In the genomic region with DNA sequence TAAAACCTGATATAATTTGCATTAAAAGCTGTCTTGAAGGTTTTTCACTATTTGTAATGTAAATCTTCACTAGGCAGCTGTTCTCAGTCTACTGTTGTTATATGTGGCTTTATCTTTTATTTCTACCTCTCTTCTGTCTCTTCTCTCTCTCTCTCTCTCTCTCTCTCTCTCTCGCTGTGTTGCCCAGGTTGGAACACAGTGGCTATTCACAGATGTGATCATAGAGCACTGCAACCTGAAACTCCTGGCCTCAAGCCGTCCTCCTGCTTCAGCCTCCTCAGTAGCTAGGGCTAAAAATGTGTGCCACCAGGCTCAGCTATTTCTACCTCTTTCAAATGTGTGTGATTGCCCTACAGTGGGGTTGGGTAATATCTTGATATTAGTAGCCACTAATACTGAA, we compare ENCODE assay signal across 15 cellular contexts. TPM values are rescaled to one million over a fixed set of nuclear protein-coding genes. Genes with fewer than 3 reads are reported as not detected.
A peak's percentile ranks its signal among the peaks of the same experiment; 100 is the strongest.
DNase-seq lines count a peak whose midpoint lies in the region; ATAC-seq and TF ChIP-seq lines count a peak whose summit lies in the region.
"Had no signal": no experiment of that assay in that cellular context is flagged by ENCODE, and none has a peak within 500 bp of the region (broad histone marks: within the 10 kb centered on the region; RNA-seq: fewer than 3 reads in every experiment).

No MANE protein-coding gene starts in this region.

- H3K4me2 ChIP-seq in DND-41 (ENCODE audit: insufficient read depth, low read length): peak overlapping the region; percentile 25; the same call in 1 of the 2 replicates

- peak overlapping the region; percentile 62 for H3K27ac ChIP-seq in DND-41 (ENCODE audit: low read length)
- H3K27ac ChIP-seq: thoracic aorta had no signal

- peaks cover 3% of the 10 kb centered on the region for H3K9me3 ChIP-seq in DND-41 (ENCODE audit: insufficient read depth, low read length, severe bottlenecking)
- H3K9me3 ChIP-seq: thoracic aorta had no signal

- H3K9me3 Mint-ChIP-seq in activated CD4-positive, alpha-beta memory T cell treated with anti-CD3 and anti-CD28 coated beads for 36 hours: peaks cover 2% of the 10 kb centered on the region
- peaks cover 0 to 12% (median 8%) of the 10 kb centered on the region in 7 donors for H3K9me3 Mint-ChIP-seq in naive B cell
- H3K9me3 Mint-ChIP-seq: immature natural killer cell had no signal

- H3K36me3 ChIP-seq in DND-41 (ENCODE audit: insufficient read depth, low read length): peaks cover 19% of the 10 kb centered on the region
- H3K36me3 ChIP-seq: thoracic aorta had no signal

- intact Hi-C loops in activated CD4-positive, alpha-beta memory T cell treated with anti-CD3 and anti-CD28 coated beads for 36 hours (cut with micrococcal nuclease): no loop called here

- DNase-seq in DND-41 (no peak), naive B cell (no peak), NCI-H526 treated with DMSO at 0.1 percent for 48 hours (lab: John Stamatoyannopoulos, UW) (no peak)
- no peak for DNase-seq in activated CD4-positive, alpha-beta memory T cell treated with anti-CD3 and anti-CD28 coated beads for 36 hours
- DNase-seq: amygdala, immature natural killer cell, NCI-H1105, NCI-H774 had no signal

- CTCF ChIA-PET in activated CD4-positive, alpha-beta memory T cell treated with anti-CD3 and anti-CD28 coated beads for 36 hours (lab: Charles Lee): interaction anchor here (0.7 to 2.8 kb wide), 5 partner anchors 19 to 391 kb away, joined by 3 to 8 read pairs (median 3); no protein-coding TSS in a partner anchor

- H3K4me3 Mint-ChIP-seq in activated CD4-positive, alpha-beta memory T cell treated with anti-CD3 and anti-CD28 coated beads for 36 hours: no peak overlapping the region
- H3K4me3 Mint-ChIP-seq in naive B cell: peak overlapping the region in 2 of 8 donors; percentile 34 to 58
- H3K4me3 Mint-ChIP-seq: immature natural killer cell, neural crest cell had no signal

- peaks cover 53% of the 10 kb centered on the region for H3K4me1 Mint-ChIP-seq in activated CD4-positive, alpha-beta memory T cell treated with anti-CD3 and anti-CD28 coated beads for 36 hours (ENCODE audit: low read depth)
- peaks cover 40 to 56% (median 41%) of the 10 kb centered on the region in 3 donors for H3K4me1 Mint-ChIP-seq in naive B cell

- peaks cover 99% of the 10 kb centered on the region for H3K79me2 ChIP-seq in DND-41 (ENCODE audit: insufficient read depth, low read length)

- H3K27me3 ChIP-seq in DND-41 (ENCODE audit: insufficient read depth, low read length, poor library complexity): no peaks in the 10 kb centered on the region

- no peak overlapping the region for H3K4me3 ChIP-seq in DND-41 (ENCODE audit: low read depth in 1 of 2, low read length in 2 of 2)
- H3K4me3 ChIP-seq: lung, thoracic aorta had no signal

- peaks cover 10% of the 10 kb centered on the region for H3K36me3 Mint-ChIP-seq in activated CD4-positive, alpha-beta memory T cell treated with anti-CD3 and anti-CD28 coated beads for 36 hours
- peaks cover 0 to 8% of the 10 kb centered on the region in 2 donors for H3K36me3 Mint-ChIP-seq in naive B cell

- peaks cover 3% of the 10 kb centered on the region; the same call in 1 of the 2 replicates for H4K20me1 ChIP-seq in DND-41 (ENCODE audit: insufficient read depth, low read length)

- ATAC-seq in DND-41 (ENCODE audit: insufficient read depth, low read depth): peak; percentile 32; the same call in 2 of the 3 replicates
- peak; percentile 21 for ATAC-seq in GM19463 (IDR thresholded peaks at IDR 0.05; ENCODE audit: unreplicated experiment)
- no peak for ATAC-seq in naive B cell (ENCODE audit: low read depth in 2 of 2)
- ATAC-seq in GM21723 (IDR thresholded peaks at IDR 0.05; ENCODE audit: unreplicated experiment): no peak
- ATAC-seq in SK-N-SH treated with all-trans-retinoic acid at 6 μM for 48 hours: no peak
- ATAC-seq: Panc1 had no signal

- H3K27me3 Mint-ChIP-seq in activated CD4-positive, alpha-beta memory T cell treated with anti-CD3 and anti-CD28 coated beads for 36 hours: no peaks in the 10 kb centered on the region
- no peaks in the 10 kb centered on the region for H3K27me3 Mint-ChIP-seq in naive B cell

- POLR2A ChIA-PET in activated CD4-positive, alpha-beta memory T cell treated with anti-CD3 and anti-CD28 coated beads for 36 hours (lab: Charles Lee): no interaction called here

- H3K4me1 ChIP-seq in DND-41 (ENCODE audit: insufficient read depth, low read length): peaks cover 75% of the 10 kb centered on the region

- TF ChIP-seq CTCF in DND-41 (IDR thresholded peaks at IDR 0.05; ENCODE audit: borderline replicate concordance, extremely low read depth, low read length, poor library complexity, severe bottlenecking): no peak

- H2AFZ ChIP-seq in DND-41 (ENCODE audit: low read depth, low read length): no peak overlapping the region

- peak overlapping the region; percentile 23 for H3K27ac Mint-ChIP-seq in activated CD4-positive, alpha-beta memory T cell treated with anti-CD3 and anti-CD28 coated beads for 36 hours
- peak overlapping the region in 4 of 6 donors; percentile 4 to 82 (median 24) for H3K27ac Mint-ChIP-seq in naive B cell

- H3K9ac ChIP-seq in DND-41 (ENCODE audit: low read depth, low read length): no peak overlapping the region

TF ChIP-seq in SK-N-SH treated with all-trans-retinoic acid at 6 μM for 48 hours, 23 proteins besides CTCF, POLR2A, EP300 and RAD21 (continues in another document):
- TF ChIP-seq RARB (CRISPR knock-in tag; IDR thresholded peaks at IDR 0.05) (no peak), ISL1 (CRISPR knock-in tag; IDR thresholded peaks at IDR 0.05) (no peak), ZC3H10 (CRISPR knock-in tag; IDR thresholded peaks at IDR 0.05) (no peak), OSR1 (CRISPR knock-in tag; IDR thresholded peaks at IDR 0.05) (no peak), PPARA (CRISPR knock-in tag; IDR thresholded peaks at IDR 0.05; ENCODE audit: borderline replicate concordance) (no peak), CSRNP3 (CRISPR knock-in tag; IDR thresholded peaks at IDR 0.05) (no peak), TCF4 (CRISPR knock-in tag; IDR thresholded peaks at IDR 0.05; ENCODE audit: borderline replicate concordance) (no peak), GLIS3 (CRISPR knock-in tag; IDR thresholded peaks at IDR 0.05) (no peak), BACH2 (CRISPR knock-in tag; IDR thresholded peaks at IDR 0.05; ENCODE audit: borderline replicate concordance) (no peak)
- TF ChIP-seq, protein P1, sequence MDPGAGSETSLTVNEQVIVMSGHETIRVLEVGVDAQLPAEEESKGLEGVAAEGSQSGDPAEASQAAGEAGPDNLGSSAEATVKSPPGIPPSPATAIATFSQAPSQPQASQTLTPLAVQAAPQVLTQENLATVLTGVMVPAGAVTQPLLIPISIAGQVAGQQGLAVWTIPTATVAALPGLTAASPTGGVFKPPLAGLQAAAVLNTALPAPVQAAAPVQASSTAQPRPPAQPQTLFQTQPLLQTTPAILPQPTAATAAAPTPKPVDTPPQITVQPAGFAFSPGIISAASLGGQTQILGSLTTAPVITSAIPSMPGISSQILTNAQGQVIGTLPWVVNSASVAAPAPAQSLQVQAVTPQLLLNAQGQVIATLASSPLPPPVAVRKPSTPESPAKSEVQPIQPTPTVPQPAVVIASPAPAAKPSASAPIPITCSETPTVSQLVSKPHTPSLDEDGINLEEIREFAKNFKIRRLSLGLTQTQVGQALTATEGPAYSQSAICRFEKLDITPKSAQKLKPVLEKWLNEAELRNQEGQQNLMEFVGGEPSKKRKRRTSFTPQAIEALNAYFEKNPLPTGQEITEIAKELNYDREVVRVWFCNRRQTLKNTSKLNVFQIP (CRISPR knock-in tag; IDR thresholded peaks at IDR 0.05; ENCODE audit: borderline replicate concordance, low read depth): no peak
- TF ChIP-seq, protein P2, sequence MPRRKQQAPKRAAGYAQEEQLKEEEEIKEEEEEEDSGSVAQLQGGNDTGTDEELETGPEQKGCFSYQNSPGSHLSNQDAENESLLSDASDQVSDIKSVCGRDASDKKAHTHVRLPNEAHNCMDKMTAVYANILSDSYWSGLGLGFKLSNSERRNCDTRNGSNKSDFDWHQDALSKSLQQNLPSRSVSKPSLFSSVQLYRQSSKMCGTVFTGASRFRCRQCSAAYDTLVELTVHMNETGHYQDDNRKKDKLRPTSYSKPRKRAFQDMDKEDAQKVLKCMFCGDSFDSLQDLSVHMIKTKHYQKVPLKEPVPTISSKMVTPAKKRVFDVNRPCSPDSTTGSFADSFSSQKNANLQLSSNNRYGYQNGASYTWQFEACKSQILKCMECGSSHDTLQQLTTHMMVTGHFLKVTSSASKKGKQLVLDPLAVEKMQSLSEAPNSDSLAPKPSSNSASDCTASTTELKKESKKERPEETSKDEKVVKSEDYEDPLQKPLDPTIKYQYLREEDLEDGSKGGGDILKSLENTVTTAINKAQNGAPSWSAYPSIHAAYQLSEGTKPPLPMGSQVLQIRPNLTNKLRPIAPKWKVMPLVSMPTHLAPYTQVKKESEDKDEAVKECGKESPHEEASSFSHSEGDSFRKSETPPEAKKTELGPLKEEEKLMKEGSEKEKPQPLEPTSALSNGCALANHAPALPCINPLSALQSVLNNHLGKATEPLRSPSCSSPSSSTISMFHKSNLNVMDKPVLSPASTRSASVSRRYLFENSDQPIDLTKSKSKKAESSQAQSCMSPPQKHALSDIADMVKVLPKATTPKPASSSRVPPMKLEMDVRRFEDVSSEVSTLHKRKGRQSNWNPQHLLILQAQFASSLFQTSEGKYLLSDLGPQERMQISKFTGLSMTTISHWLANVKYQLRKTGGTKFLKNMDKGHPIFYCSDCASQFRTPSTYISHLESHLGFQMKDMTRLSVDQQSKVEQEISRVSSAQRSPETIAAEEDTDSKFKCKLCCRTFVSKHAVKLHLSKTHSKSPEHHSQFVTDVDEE (CRISPR knock-in tag; IDR thresholded peaks at IDR 0.05): no peak

RNA-seq across cellular contexts. Expression of gene FUT8, which starts 21.1 kb away (rescaled TPM):
- total RNA-seq in activated CD4-positive, alpha-beta memory T cell treated with anti-CD3 and anti-CD28 coated beads for 36 hours: 10 to 100 TPM; 50.7 to 51.4 TPM
- 10 to 100 TPM in 5 of 6 donors, 1 to 10 TPM in 1; 5.7 to 22.8 (median 16.2) TPM for polyA plus RNA-seq in naive B cell (ENCODE audit: low read depth in 6 of 6)

Comparison
In these comparisons a context has a peak if more than half of its experiments do, and no peak if none do; other contexts are left out.
1. ATAC-seq: peak in DND-41 (single experiment) and GM19463 (single experiment); none in naive B cell (0 of 2), GM21723 (single experiment) and SK-N-SH treated with all-trans-retinoic acid at 6 μM for 48 hours (single experiment).